In genomic region chr20:36936341-36936740, GRCh38 we compare ENCODE assay signal across 1 cellular context.
TF ChIP-seq lines count a peak whose summit lies in the region.

No MANE protein-coding gene starts in this region.

TF ChIP-seq in GM23338, 12 proteins besides CTCF, POLR2A, EP300 and RAD21 (continued from another document):
- TF ChIP-seq, protein P1, sequence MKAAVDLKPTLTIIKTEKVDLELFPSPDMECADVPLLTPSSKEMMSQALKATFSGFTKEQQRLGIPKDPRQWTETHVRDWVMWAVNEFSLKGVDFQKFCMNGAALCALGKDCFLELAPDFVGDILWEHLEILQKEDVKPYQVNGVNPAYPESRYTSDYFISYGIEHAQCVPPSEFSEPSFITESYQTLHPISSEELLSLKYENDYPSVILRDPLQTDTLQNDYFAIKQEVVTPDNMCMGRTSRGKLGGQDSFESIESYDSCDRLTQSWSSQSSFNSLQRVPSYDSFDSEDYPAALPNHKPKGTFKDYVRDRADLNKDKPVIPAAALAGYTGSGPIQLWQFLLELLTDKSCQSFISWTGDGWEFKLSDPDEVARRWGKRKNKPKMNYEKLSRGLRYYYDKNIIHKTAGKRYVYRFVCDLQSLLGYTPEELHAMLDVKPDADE (IDR thresholded peaks at IDR 0.05), result no peak
- no peak for TF ChIP-seq JUNB (IDR thresholded peaks at IDR 0.05; ENCODE audit: unreplicated experiment)
- no peak for TF ChIP-seq ZNF331 (CRISPR knock-in tag; IDR thresholded peaks at IDR 0.05; ENCODE audit: low read depth)
- no peak for TF ChIP-seq POLR2AphosphoS5 (IDR thresholded peaks at IDR 0.05; ENCODE audit: low read depth)
- no peak for TF ChIP-seq REST (IDR thresholded peaks at IDR 0.05; ENCODE audit: unreplicated experiment)
- TF ChIP-seq ZNF114 (CRISPR knock-in tag; IDR thresholded peaks at IDR 0.05), result no peak
- no peak for TF ChIP-seq EZH2 (IDR thresholded peaks at IDR 0.05; ENCODE audit: low read depth, unreplicated experiment)
TF ChIP-seq in GM23338: peak in this region for 0.
